Comparison of ENCODE assay signal across 23 cellular contexts in genomic region chr7:129457101-129457500, GRCh38. TPM values are rescaled to one million over a fixed set of nuclear protein-coding genes. Genes with fewer than 3 reads are reported as not detected.
DNase-seq lines count a peak whose midpoint lies in the region; ATAC-seq, FAIRE-seq and TF ChIP-seq lines count a peak whose summit lies in the region.
"Had no signal": no experiment of that assay in that cellular context is flagged by ENCODE, and none has a peak within 500 bp of the region (broad histone marks: within the 10 kb centered on the region; RNA-seq: fewer than 3 reads in every experiment).

No MANE protein-coding gene starts in this region.

- TF ChIP-seq EP300 in K562 (IDR thresholded peaks at IDR 0.05; ENCODE audit: low read length), result no peak

- no peaks in the 10 kb centered on the region for H3K36me3 Mint-ChIP-seq in activated T-helper 17 cell treated with anti-CD3 and anti-CD28 coated beads, Interleukin-2, amount 50 U/mL, for 72 hours (ENCODE audit: low read depth)
- H3K36me3 Mint-ChIP-seq: CD4-positive, alpha-beta memory T cell had no signal

- CTCF ChIA-PET in K562 (lab: Yijun Ruan, JAX; ENCODE audit: low intra/inter-chr PET ratio), result no interaction called here

- DNase-seq in DMS53 (lab: John Stamatoyannopoulos, UW), result peak; percentile 51
- DNase-seq in DMS53 treated with DMSO at 0.1 percent for 48 hours (lab: John Stamatoyannopoulos, UW; ENCODE audit: unreplicated experiment), result no peak
- DNase-seq in NCI-H69 (lab: John Stamatoyannopoulos, UW), result peak; percentile 47
- DNase-seq in K562 (ENCODE audit: extremely low read depth in 1 of 4, low spot score in 3 of 4), result no peak
- no peak for DNase-seq in NCI-H1417 treated with DMSO at 0.1 percent for 48 hours (lab: John Stamatoyannopoulos, UW)
- DNase-seq: AML-193; CD4-positive, alpha-beta memory T cell; DMS153; DND-41; EL; GOT3; H7; HFFc6; IMR-90 had no signal

- TF ChIP-seq CTCF in K562 (IDR thresholded peaks at IDR 0.05 in 2 of 3, conservative IDR thresholded peaks at IDR 0.05 in 1 of 3; ENCODE audit: insufficient read depth in 2 of 3, low read depth in 1 of 3, low read length in 3 of 3), result no peak

- no peaks in the 10 kb centered on the region for H3K4me1 ChIP-seq in K562 (replicated peaks in 1 of 2; ENCODE audit: control insufficient read depth in 2 of 2, insufficient read depth in 2 of 2, low read length in 2 of 2)
- H3K4me1 ChIP-seq: A549 had no signal

- ATAC-seq in K562 (no peak), HG03432 (IDR thresholded peaks at IDR 0.05; ENCODE audit: unreplicated experiment) (no peak)
- ATAC-seq in activated T-helper 17 cell treated with anti-CD3 and anti-CD28 coated beads, Interleukin-2, amount 50 U/mL, for 72 hours (replicated peaks), result no peak
- ATAC-seq: A549, GM12878, HCT116 had no signal

- TF ChIP-seq RAD21 in K562 (CRISPR knock-in tag; conservative IDR thresholded peaks at IDR 0.05 in 1 of 2, IDR thresholded peaks at IDR 0.05 in 1 of 2), result no peak

- no peak overlapping the region for H3K9ac ChIP-seq in K562 (ENCODE audit: insufficient read depth in 1 of 2, low read depth in 2 of 2, low read length in 2 of 2)

- H3K27ac ChIP-seq in K562 (ENCODE audit: extremely low read depth, low read depth, low read length), result no peak overlapping the region
- H3K27ac ChIP-seq: 22Rv1, A549 had no signal

- intact Hi-C loops in K562 (cut with micrococcal nuclease), result no loop called here

- H3K27me3 ChIP-seq in K562 (ENCODE audit: control insufficient read depth in 2 of 2, insufficient read depth in 2 of 2, low read length in 2 of 2), result no peaks in the 10 kb centered on the region

- no peak overlapping the region for H3K4me2 ChIP-seq in K562 (ENCODE audit: insufficient read depth, low read length)
- H3K4me2 ChIP-seq: A549 had no signal

- POLR2A ChIA-PET in K562 (lab: Yijun Ruan, JAX), result no interaction called here

- no TSS peak for BruUV-seq in K562 (replicated peaks; lab: Mats Ljungman, UMichigan)

- H3K4me3 Mint-ChIP-seq in activated T-helper 17 cell treated with anti-CD3 and anti-CD28 coated beads, Interleukin-2, amount 50 U/mL, for 72 hours, result no peak overlapping the region
- H3K4me3 Mint-ChIP-seq: CD14-positive monocyte; CD4-positive, alpha-beta memory T cell; HFFc6 had no signal

- H3K9me1 ChIP-seq in K562 (ENCODE audit: control insufficient read depth, insufficient read depth, low read length), result peaks cover 5% of the 10 kb centered on the region

- H2AFZ ChIP-seq in K562 (ENCODE audit: low read depth, low read length), result no peak overlapping the region

- H3K36me3 ChIP-seq in K562 (ENCODE audit: control insufficient read depth, insufficient read depth, low read length), result peaks cover 100% of the 10 kb centered on the region

- in situ Hi-C loops in K562 (cut with MboI), result no loop called here

- no peak for FAIRE-seq in K562 (lab: Jason Lieb, UNC)
- FAIRE-seq: A549, GM12878, HTR-8/SVneo had no signal

- H3K27ac Mint-ChIP-seq in activated T-helper 17 cell treated with anti-CD3 and anti-CD28 coated beads, Interleukin-2, amount 50 U/mL, for 72 hours, result no peak overlapping the region
- H3K27ac Mint-ChIP-seq: CD4-positive, alpha-beta memory T cell; HFFc6 had no signal

- H3K79me2 ChIP-seq in K562 (ENCODE audit: control insufficient read depth, insufficient read depth, low read length), result no peaks in the 10 kb centered on the region

- no peaks in the 10 kb centered on the region for H3K27me3 Mint-ChIP-seq in activated T-helper 17 cell treated with anti-CD3 and anti-CD28 coated beads, Interleukin-2, amount 50 U/mL, for 72 hours
- H3K27me3 Mint-ChIP-seq: CD4-positive, alpha-beta memory T cell had no signal

- 79% methylated on average over 3 of the region's 3 CpGs for WGBS in K562 (ENCODE audit: insufficient coverage, low coverage, missing lambda C conversion rate)

- no peaks in the 10 kb centered on the region for H3K9me3 ChIP-seq in K562 (replicated peaks; ENCODE audit: control insufficient read depth, insufficient read depth, low read depth, low read length)
- H3K9me3 ChIP-seq: A549 had no signal

- no peak overlapping the region for H3K4me3 ChIP-seq in K562
- H3K4me3 ChIP-seq: A549, GM12878 had no signal

- H4K20me1 ChIP-seq in K562 (replicated peaks; ENCODE audit: control insufficient read depth, insufficient read depth, low read length), result no peaks in the 10 kb centered on the region

- peaks cover 5% of the 10 kb centered on the region for H3K4me1 Mint-ChIP-seq in activated T-helper 17 cell treated with anti-CD3 and anti-CD28 coated beads, Interleukin-2, amount 50 U/mL, for 72 hours
- H3K4me1 Mint-ChIP-seq: CD14-positive monocyte; CD4-positive, alpha-beta memory T cell had no signal

- TF ChIP-seq POLR2A in K562 (conservative IDR thresholded peaks at IDR 0.05), result no peak

- H3K9me3 Mint-ChIP-seq in activated T-helper 17 cell treated with anti-CD3 and anti-CD28 coated beads, Interleukin-2, amount 50 U/mL, for 72 hours, result no peaks in the 10 kb centered on the region
- H3K9me3 Mint-ChIP-seq: CD4-positive, alpha-beta memory T cell; HFFc6 had no signal

TF ChIP-seq in K562, 482 proteins besides CTCF, POLR2A, EP300 and RAD21:
- peak; percentile 23; the same call in 1 of the 2 replicates for TF ChIP-seq POLR2H (tag; IDR thresholded peaks at IDR 0.05; ENCODE audit: low read depth)
- TF ChIP-seq MNT (conservative IDR thresholded peaks at IDR 0.05), result no peak

RNA-seq across cellular contexts. Expression of gene STRIP2, which starts 22.9 kb away (rescaled TPM):
- 202 and 262 TPM in 2 replicates for total RNA-seq in K562 (2011; cell fraction: chromatin; rRNA removed; ENCODE audit: low replicate concordance)
- total RNA-seq in K562 (2011; cell fraction: nucleolus; rRNA removed), result 90.7 and 112 TPM in 2 replicates
- total RNA-seq in K562 (2011; cell fraction: nucleoplasm; rRNA removed), result 109 and 122 TPM in 2 replicates
- total RNA-seq in K562 (2014; rRNA removed) (38.5 and 39.8 TPM in 2 replicates), K562 (2014; rRNA removed; fragmentation: Illumina TruSeq; extraction: Trizol) (40.8 and 41.7 TPM in 2 replicates), K562 (2015; rRNA removed; fragmentation: Illumina TruSeq; extraction: Trizol) (52.4 and 54.7 TPM in 2 replicates), K562 (2021) (50.3 and 56.3 TPM in 2 replicates)
- polyA plus RNA-seq in K562 (2011; rRNA removed) (81.8 and 104 TPM in 2 replicates), K562 (2014; fragmentation: Illumina TruSeq; extraction: Trizol) (42.3 TPM in 2 replicates), K562 (2014; fragmentation: Nextera tagmentation; extraction: Ambion mirVana) (10 to 100 TPM; 10.1 to 13.8 TPM), K562 (2014; rRNA removed) (52.9 and 55.1 TPM in 2 replicates)
- polyA plus RNA-seq in K562 (2011; cell fraction: cytosol; rRNA removed), result 27.2 and 41.8 TPM in 2 replicates
- 388 and 426 TPM in 2 replicates for polyA plus RNA-seq in K562 (2011; cell fraction: nucleus; rRNA removed)
- polyA plus RNA-seq in K562 (2012), result 46.1 and 56.3 TPM in 2 replicates
- polyA minus RNA-seq in K562 (2011; rRNA and poly(A)+ RNA removed), result 62.4 and 66.1 TPM in 2 replicates
- 32.6 and 37.9 TPM in 2 replicates for polyA minus RNA-seq in K562 (2011; cell fraction: cytosol; rRNA and poly(A)+ RNA removed)
- polyA minus RNA-seq in K562 (2011; cell fraction: nucleus; rRNA and poly(A)+ RNA removed), result 79.6 and 139 TPM in 2 replicates
- 10 to 100 TPM; 51.7 to 78.4 TPM for total RNA-seq in activated T-helper 17 cell treated with anti-CD3 and anti-CD28 coated beads, Interleukin-2, amount 50 U/mL, for 72 hours
- polyA plus RNA-seq: CD4-positive, alpha-beta memory T cell had no signal

RNA-seq across cellular contexts. Expression of gene SMKR1, which starts 45.2 kb away (rescaled TPM):
- 1.4 and 1.6 TPM in 2 replicates for total RNA-seq in K562 (2011; cell fraction: chromatin; rRNA removed; ENCODE audit: low replicate concordance)
- total RNA-seq in K562 (2011; cell fraction: nucleolus; rRNA removed), result 1.4 TPM in 1 of 2 replicates, not detected in the other
- 1.5 TPM in 1 of 2 replicates, not detected in the other for total RNA-seq in K562 (2011; cell fraction: nucleoplasm; rRNA removed)
- 0.37 TPM in 1 of 2 replicates, not detected in the other for total RNA-seq in K562 (2014; rRNA removed)
- 1.1 and 1.4 TPM in 2 replicates for total RNA-seq in K562 (2014; rRNA removed; fragmentation: Illumina TruSeq; extraction: Trizol)
- 0.62 and 1.7 TPM in 2 replicates for total RNA-seq in K562 (2015; rRNA removed; fragmentation: Illumina TruSeq; extraction: Trizol)
- 0.58 and 1.5 TPM in 2 replicates for total RNA-seq in K562 (2021)
- polyA plus RNA-seq in K562 (2011; rRNA removed), result 1.3 and 1.5 TPM in 2 replicates
- 0.13 and 0.94 TPM in 2 replicates for polyA plus RNA-seq in K562 (2011; cell fraction: cytosol; rRNA removed)
- polyA plus RNA-seq in K562 (2011; cell fraction: nucleus; rRNA removed), result 5.4 and 7.6 TPM in 2 replicates
- polyA plus RNA-seq in K562 (2012), result 1.9 and 2.1 TPM in 2 replicates
- 1.4 and 1.5 TPM in 2 replicates for polyA plus RNA-seq in K562 (2014; fragmentation: Illumina TruSeq; extraction: Trizol)
- under 1 TPM; 0.59 to 0.73 TPM for polyA plus RNA-seq in K562 (2014; fragmentation: Nextera tagmentation; extraction: Ambion mirVana)
- 1.8 TPM in 2 replicates for polyA plus RNA-seq in K562 (2014; rRNA removed)
- 1.5 TPM in 1 of 2 replicates, not detected in the other for polyA minus RNA-seq in K562 (2011; rRNA and poly(A)+ RNA removed)
- polyA minus RNA-seq in K562 (2011; cell fraction: cytosol; rRNA and poly(A)+ RNA removed), result not detected in 2 replicates
- 0.78 TPM in 1 of 2 replicates, not detected in the other for polyA minus RNA-seq in K562 (2011; cell fraction: nucleus; rRNA and poly(A)+ RNA removed)
- total RNA-seq in activated T-helper 17 cell treated with anti-CD3 and anti-CD28 coated beads, Interleukin-2, amount 50 U/mL, for 72 hours, result 1 to 10 TPM; 1.3 to 1.9 TPM
- total RNA-seq: G401, H7, HFFc6, IMR-90 had no signal
- polyA plus RNA-seq: CD14-positive monocyte had no signal

Comparison
In these comparisons a context has a peak if more than half of its experiments do, and no peak if none do; other contexts are left out.
1. DNase-seq: peak in DMS53 (single experiment) and NCI-H69 (single experiment); none in DMS53 treated with DMSO at 0.1 percent for 48 hours (single experiment), K562 (0 of 4) and NCI-H1417 treated with DMSO at 0.1 percent for 48 hours (single experiment).